In the genomic region with DNA sequence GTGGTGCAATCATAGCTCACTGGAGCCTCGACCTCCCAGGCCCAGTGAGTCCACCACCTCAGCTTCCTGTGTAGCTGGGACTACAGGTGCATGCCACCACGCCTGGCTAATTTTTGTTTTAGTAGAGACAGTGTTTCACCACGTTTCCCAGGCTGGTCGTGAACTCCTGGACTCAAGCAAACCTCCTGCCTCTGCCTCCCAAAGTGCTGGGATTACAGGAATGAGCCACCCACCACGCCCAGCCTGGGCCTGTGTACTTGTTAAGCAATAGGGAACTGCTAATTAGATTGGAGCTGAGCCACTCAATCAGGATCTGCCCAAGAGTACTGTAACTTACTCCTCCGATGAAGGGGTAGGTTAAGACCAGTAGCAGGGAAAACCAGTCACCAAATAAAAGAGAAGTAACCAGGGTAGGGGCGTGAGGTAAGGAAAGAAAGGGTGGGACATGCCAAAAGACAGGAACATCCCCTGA, we compare ENCODE assay signal across 1 cellular context.
TF ChIP-seq lines count a peak whose summit lies in the region.

No MANE protein-coding gene starts in this region.

TF ChIP-seq in IMR-90, 13 proteins besides CTCF, POLR2A, EP300 and RAD21:
- TF ChIP-seq, protein P1, sequence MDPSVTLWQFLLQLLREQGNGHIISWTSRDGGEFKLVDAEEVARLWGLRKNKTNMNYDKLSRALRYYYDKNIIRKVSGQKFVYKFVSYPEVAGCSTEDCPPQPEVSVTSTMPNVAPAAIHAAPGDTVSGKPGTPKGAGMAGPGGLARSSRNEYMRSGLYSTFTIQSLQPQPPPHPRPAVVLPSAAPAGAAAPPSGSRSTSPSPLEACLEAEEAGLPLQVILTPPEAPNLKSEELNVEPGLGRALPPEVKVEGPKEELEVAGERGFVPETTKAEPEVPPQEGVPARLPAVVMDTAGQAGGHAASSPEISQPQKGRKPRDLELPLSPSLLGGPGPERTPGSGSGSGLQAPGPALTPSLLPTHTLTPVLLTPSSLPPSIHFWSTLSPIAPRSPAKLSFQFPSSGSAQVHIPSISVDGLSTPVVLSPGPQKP (IDR thresholded peaks at IDR 0.05; ENCODE audit: borderline replicate concordance, low read depth, low read length) = no peak
- TF ChIP-seq MXI1 (IDR thresholded peaks at IDR 0.05; ENCODE audit: borderline replicate concordance, low read depth, low read length) (no peak), BHLHE40 (IDR thresholded peaks at IDR 0.05; ENCODE audit: low read depth, low read length) (no peak), CHD1 (IDR thresholded peaks at IDR 0.05; ENCODE audit: low read depth, low read length) (no peak), NFE2L2 (IDR thresholded peaks at IDR 0.05; ENCODE audit: low read depth, low read length) (no peak), MAZ (IDR thresholded peaks at IDR 0.05; ENCODE audit: borderline replicate concordance, low read depth, low read length) (no peak), MAFK (IDR thresholded peaks at IDR 0.05; ENCODE audit: low read depth, low read length) (no peak), RFX5 (IDR thresholded peaks at IDR 0.05; ENCODE audit: low read depth, low read length) (no peak), FOS (IDR thresholded peaks at IDR 0.05; ENCODE audit: low read depth, low read length) (no peak), CEBPB (IDR thresholded peaks at IDR 0.05; ENCODE audit: low read depth, low read length) (no peak), RCOR1 (IDR thresholded peaks at IDR 0.05; ENCODE audit: insufficient replicate concordance, low read length) (no peak), SMC3 (IDR thresholded peaks at IDR 0.05; ENCODE audit: low read depth, low read length) (no peak)
- TF ChIP-seq, protein P2, sequence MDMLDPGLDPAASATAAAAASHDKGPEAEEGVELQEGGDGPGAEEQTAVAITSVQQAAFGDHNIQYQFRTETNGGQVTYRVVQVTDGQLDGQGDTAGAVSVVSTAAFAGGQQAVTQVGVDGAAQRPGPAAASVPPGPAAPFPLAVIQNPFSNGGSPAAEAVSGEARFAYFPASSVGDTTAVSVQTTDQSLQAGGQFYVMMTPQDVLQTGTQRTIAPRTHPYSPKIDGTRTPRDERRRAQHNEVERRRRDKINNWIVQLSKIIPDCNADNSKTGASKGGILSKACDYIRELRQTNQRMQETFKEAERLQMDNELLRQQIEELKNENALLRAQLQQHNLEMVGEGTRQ (IDR thresholded peaks at IDR 0.05; ENCODE audit: low read depth, low read length) = no peak
TF ChIP-seq in IMR-90: peak in this region for 0.
